ENCODE assay signal across 8 cellular contexts in genomic region chr2:144515425-144515693, GRCh38. TPM values are rescaled to one million over a fixed set of nuclear protein-coding genes. Genes with fewer than 3 reads are reported as not detected.
A peak's percentile ranks its signal among the peaks of the same experiment; 100 is the strongest.
DNase-seq lines count a peak whose midpoint lies in the region; ATAC-seq and TF ChIP-seq lines count a peak whose summit lies in the region.

No MANE protein-coding gene starts in this region.

- TF ChIP-seq CTCF in MCF 10A (IDR thresholded peaks at IDR 0.05; ENCODE audit: unreplicated experiment) (no peak), transverse colon (IDR thresholded peaks at IDR 0.05) (no peak)

- H3K36me3 Mint-ChIP-seq in activated naive CD4-positive, alpha-beta T cell treated with anti-CD3 and anti-CD28 coated beads for 36 hours (ENCODE audit: low read depth): no peaks in the 10 kb centered on the region
- H3K36me3 Mint-ChIP-seq in MCF 10A (ENCODE audit: insufficient read depth, unreplicated experiment): peaks cover 14% of the 10 kb centered on the region

- H3K27me3 ChIP-seq in mononuclear cell (ENCODE audit: insufficient read depth, low read length) (peaks cover 7% of the 10 kb centered on the region), transverse colon (peaks cover 95% of the 10 kb centered on the region)

- ATAC-seq in GM19467 (IDR thresholded peaks at IDR 0.05; ENCODE audit: unreplicated experiment) (no peak), HG03045 (IDR thresholded peaks at IDR 0.05; ENCODE audit: unreplicated experiment) (no peak)

- H3K27ac Mint-ChIP-seq in activated naive CD4-positive, alpha-beta T cell treated with anti-CD3 and anti-CD28 coated beads for 36 hours: no peak overlapping the region
- H3K27ac Mint-ChIP-seq in MCF 10A (ENCODE audit: low read depth, unreplicated experiment): peak overlapping the region; percentile 85

- no peak for TF ChIP-seq EP300 in transverse colon (IDR thresholded peaks at IDR 0.05; ENCODE audit: low read depth)

- H3K4me1 ChIP-seq in mononuclear cell (ENCODE audit: insufficient read depth, low read length) (peaks cover 45% of the 10 kb centered on the region), transverse colon (peaks cover 0 to 10% (median 0%) of the 10 kb centered on the region in 4 donors)

- in situ Hi-C loops in transverse colon (cut with MboI; ENCODE audit: low pct_ligation_motif_present in 1 of 4, low pct_unique_long_range_greater_than_20kb in 1 of 4, low sequenced_read_pairs in 3 of 4): loop anchor here in 2 of 4 donors (25.0 kb wide), 2 partner anchors 578 to 1247 kb away; no protein-coding TSS in a partner anchor

- peak overlapping the region; percentile 85 for H3K4me3 ChIP-seq in mononuclear cell (ENCODE audit: low read length)
- H3K4me3 ChIP-seq in transverse colon: peak overlapping the region in 3 of 4 donors; percentile 55 to 77 (median 61)

- intact Hi-C loops in activated naive CD4-positive, alpha-beta T cell treated with anti-CD3 and anti-CD28 coated beads for 36 hours (cut with micrococcal nuclease): loop anchor here (1.0 to 10.0 kb wide), 8 partner anchors 44 to 1483 kb away; no protein-coding TSS in a partner anchor
- intact Hi-C loops in MCF 10A (cut with micrococcal nuclease): loop anchor here (5.0 to 10.0 kb wide), 6 partner anchors 319 to 967 kb away; no protein-coding TSS in a partner anchor
- intact Hi-C loops in transverse colon (cut with DNase I; ENCODE audit: low total_unique reads): loop anchor here (10.0 kb wide), 1 partner anchor 181 kb away; a partner anchor contains a TSS

- CTCF ChIA-PET in activated naive CD4-positive, alpha-beta T cell treated with anti-CD3 and anti-CD28 coated beads for 36 hours (lab: Charles Lee): no interaction called here
- CTCF ChIA-PET in MCF 10A (lab: Yijun Ruan, JAX): interaction anchor here (0.6 to 1.2 kb wide), 4 partner anchors 67 to 521 kb away, joined by 3 read pairs; no protein-coding TSS in a partner anchor

- WGBS in transverse colon (ENCODE audit: low coverage in 1 of 2), 2 donors: 10 to 11% methylated on average over 3 of the region's 3 CpGs

- peaks cover 15% of the 10 kb centered on the region for H3K4me1 Mint-ChIP-seq in activated naive CD4-positive, alpha-beta T cell treated with anti-CD3 and anti-CD28 coated beads for 36 hours (ENCODE audit: low read depth)
- H3K4me1 Mint-ChIP-seq in MCF 10A (ENCODE audit: insufficient read depth, unreplicated experiment): peaks cover 31% of the 10 kb centered on the region

- peak overlapping the region; percentile 87 to 91 (median 88) for H3K27ac ChIP-seq in transverse colon

- TF ChIP-seq POLR2A in transverse colon (IDR thresholded peaks at IDR 0.05): no peak

- peaks cover 44% of the 10 kb centered on the region for H3K27me3 Mint-ChIP-seq in activated naive CD4-positive, alpha-beta T cell treated with anti-CD3 and anti-CD28 coated beads for 36 hours (ENCODE audit: low read depth)
- H3K27me3 Mint-ChIP-seq in MCF 10A (ENCODE audit: insufficient read depth, unreplicated experiment): no peaks in the 10 kb centered on the region

- H3K9me3 ChIP-seq in mononuclear cell (ENCODE audit: low read depth, low read length): no peaks in the 10 kb centered on the region
- no peaks in the 10 kb centered on the region for H3K9me3 ChIP-seq in transverse colon

- POLR2A ChIA-PET in MCF 10A (lab: Yijun Ruan, JAX): interaction anchor here (0.6 to 0.7 kb wide), 2 partner anchors 488 to 986 kb away, joined by 3 read pairs; no protein-coding TSS in a partner anchor

- BruUV-seq in MCF 10A (replicated peaks; lab: Mats Ljungman, UMichigan): no TSS peak

- H3K9me3 Mint-ChIP-seq in activated naive CD4-positive, alpha-beta T cell treated with anti-CD3 and anti-CD28 coated beads for 36 hours: no peaks in the 10 kb centered on the region
- H3K9me3 Mint-ChIP-seq in MCF 10A (ENCODE audit: unreplicated experiment): no peaks in the 10 kb centered on the region

- DNase-seq in activated naive CD4-positive, alpha-beta T cell treated with anti-CD3 and anti-CD28 coated beads for 36 hours: no peak
- DNase-seq in activated naive CD4-positive, alpha-beta T cell treated with Interleukin-2 at 50 U/mL for 16 hours: no peak
- DNase-seq in MCF 10A (ENCODE audit: unreplicated experiment) (no peak), transverse colon (no peak), DMS53 treated with DMSO at 0.1 percent for 48 hours (lab: John Stamatoyannopoulos, UW; ENCODE audit: unreplicated experiment) (no peak)

- no peaks in the 10 kb centered on the region for H3K36me3 ChIP-seq in transverse colon

- H3K4me3 Mint-ChIP-seq in activated naive CD4-positive, alpha-beta T cell treated with anti-CD3 and anti-CD28 coated beads for 36 hours: peak overlapping the region; percentile 65
- no peak overlapping the region for H3K4me3 Mint-ChIP-seq in MCF 10A (ENCODE audit: unreplicated experiment)

RNA-seq across cellular contexts. Expression of gene ZEB2, which starts 4.6 kb away (rescaled TPM):
- total RNA-seq in activated naive CD4-positive, alpha-beta T cell treated with anti-CD3 and anti-CD28 coated beads for 36 hours: 1 to 10 TPM; 4.3 to 4.9 TPM
- total RNA-seq in MCF 10A (2022) (28.2 and 39.9 TPM in 2 replicates), mononuclear cell (511 TPM), transverse colon (10 to 100 TPM; 19.8 to 69.6 (median 42.9) TPM)
